In genomic region chr2:200610217-200610616, GRCh38 we compare ENCODE assay signal across 1 cellular context.
TF ChIP-seq lines count a peak whose summit lies in the region.

No MANE protein-coding gene starts in this region.

TF ChIP-seq in GM12878, 131 proteins besides CTCF, POLR2A, EP300 and RAD21 (continued from another document):
- TF ChIP-seq SKIL (IDR thresholded peaks at IDR 0.05; ENCODE audit: low read depth, poor library complexity, severe bottlenecking) (peak; percentile 23), POU2F2 (IDR thresholded peaks at IDR 0.05; ENCODE audit: borderline replicate concordance, low read depth, low read length) (peak; percentile 50; the same call in 1 of the 3 replicates), IRF4 (IDR thresholded peaks at IDR 0.05; ENCODE audit: low read depth, low read length) (peak; percentile 64; the same call in 1 of the 2 replicates), NFIC (IDR thresholded peaks at IDR 0.05; ENCODE audit: low read depth, low read length) (peak; percentile 59; the same call in 1 of the 2 replicates), JUNB (IDR thresholded peaks at IDR 0.05) (peak; percentile 83), TCF7 (IDR thresholded peaks at IDR 0.05; ENCODE audit: borderline replicate concordance) (peak; percentile 47; the same call in 1 of the 2 replicates), BHLHE40 (IDR thresholded peaks at IDR 0.05; ENCODE audit: borderline replicate concordance in 1 of 2, low read depth in 2 of 2, low read length in 1 of 2) (peak in 1 of 2 experiments; percentile 21; a peak in 1 of 4 replicates), IKZF2 (IDR thresholded peaks at IDR 0.05) (peak in 1 of 2 experiments; percentile 15; a peak in 1 of 4 replicates)
